In genomic region chr14:60250318-60251035, GRCh38 we compare ENCODE assay signal across 8 cellular contexts. TPM values are rescaled to one million over a fixed set of nuclear protein-coding genes. Genes with fewer than 3 reads are reported as not detected.
DNase-seq lines count a peak whose midpoint lies in the region; ATAC-seq and TF ChIP-seq lines count a peak whose summit lies in the region.

No MANE protein-coding gene starts in this region.

- peak overlapping the region; percentile 79 for H3K4me3 Mint-ChIP-seq in activated CD4-positive, alpha-beta T cell treated with anti-CD3 and anti-CD28 coated beads, Interleukin-2, amount 10 ng/mL, durations not matched to agents 7 days and 5 days

- no peaks in the 10 kb centered on the region for H3K9me3 ChIP-seq in muscle layer of colon (ENCODE audit: low read length)

- no peak for TF ChIP-seq CTCF in coronary artery (IDR thresholded peaks at IDR 0.05)

- H3K9ac ChIP-seq in muscle layer of colon (ENCODE audit: low read length), result peak overlapping the region; percentile 69

- no peaks in the 10 kb centered on the region for H3K27me3 ChIP-seq in muscle layer of colon (ENCODE audit: control insufficient read depth in 1 of 2, insufficient read depth in 2 of 2, low read length in 2 of 2)

- no peak for ATAC-seq in GM21360 (IDR thresholded peaks at IDR 0.05; ENCODE audit: unreplicated experiment)

- peak overlapping the region; percentile 93 for H3K4me3 ChIP-seq in coronary artery
- H3K4me3 ChIP-seq in muscle layer of colon (ENCODE audit: low read depth in 1 of 2, low read length in 2 of 2), result peak overlapping the region; percentile 52 to 87

- peaks cover 22% of the 10 kb centered on the region for H3K36me3 Mint-ChIP-seq in activated CD4-positive, alpha-beta T cell treated with anti-CD3 and anti-CD28 coated beads, Interleukin-2, amount 10 ng/mL, durations not matched to agents 7 days and 5 days (ENCODE audit: low read depth)

- H3K27ac Mint-ChIP-seq in activated CD4-positive, alpha-beta T cell treated with anti-CD3 and anti-CD28 coated beads, Interleukin-2, amount 10 ng/mL, durations not matched to agents 7 days and 5 days, result peak overlapping the region; percentile 71

- POLR2A ChIA-PET in activated CD4-positive, alpha-beta T cell treated with anti-CD3 and anti-CD28 coated beads, Interleukin-2, amount 10 ng/mL, durations not matched to agents 7 days and 5 days (lab: Charles Lee), result no interaction called here

- CTCF ChIA-PET in activated CD4-positive, alpha-beta T cell treated with anti-CD3 and anti-CD28 coated beads, Interleukin-2, amount 10 ng/mL, durations not matched to agents 7 days and 5 days (lab: Charles Lee), result interaction anchor here (0.8 kb wide), 1 partner anchor 81 kb away, joined by 3 read pairs; no protein-coding TSS in a partner anchor

- peaks cover 58% of the 10 kb centered on the region for H3K4me1 Mint-ChIP-seq in activated CD4-positive, alpha-beta T cell treated with anti-CD3 and anti-CD28 coated beads, Interleukin-2, amount 10 ng/mL, durations not matched to agents 7 days and 5 days

- no peaks in the 10 kb centered on the region for H3K27me3 Mint-ChIP-seq in activated CD4-positive, alpha-beta T cell treated with anti-CD3 and anti-CD28 coated beads, Interleukin-2, amount 10 ng/mL, durations not matched to agents 7 days and 5 days

- no peaks in the 10 kb centered on the region for H3K36me3 ChIP-seq in muscle layer of colon (ENCODE audit: insufficient read depth, low read length)

- H3K9me3 Mint-ChIP-seq in activated CD4-positive, alpha-beta T cell treated with anti-CD3 and anti-CD28 coated beads, Interleukin-2, amount 10 ng/mL, durations not matched to agents 7 days and 5 days, result peaks cover 3% of the 10 kb centered on the region

- H3K27ac ChIP-seq in coronary artery (peak overlapping the region; percentile 97 to 100), muscle layer of colon (ENCODE audit: low read depth, low read length) (peak overlapping the region; percentile 21)

- DNase-seq in activated CD4-positive, alpha-beta T cell treated with anti-CD3 and anti-CD28 coated beads, Interleukin-2, amount 10 ng/mL, durations not matched to agents 7 days and 5 days, result no peak
- no peak for DNase-seq in activated CD4-positive, alpha-beta T cell treated with anti-CD3 and anti-CD28 coated beads, Interleukin-2, amount 50 U/mL, for 1 hour
- DNase-seq in NCI-H69 (lab: John Stamatoyannopoulos, UW) (peak; percentile 71), coronary artery (ENCODE audit: low spot score) (no peak), NCI-H1417 (lab: John Stamatoyannopoulos, UW) (no peak), T1000 (lab: John Stamatoyannopoulos, UW) (no peak)

- peaks cover 33% of the 10 kb centered on the region for H3K4me1 ChIP-seq in muscle layer of colon (ENCODE audit: insufficient read depth, low read length)

RNA-seq across cellular contexts. Expression of gene PPM1A, which starts 1.5 kb away (rescaled TPM):
- total RNA-seq in activated CD4-positive, alpha-beta T cell treated with anti-CD3 and anti-CD28 coated beads, Interleukin-2, amount 10 ng/mL, durations not matched to agents 7 days and 5 days, result 10 to 100 TPM; 48.9 to 53.1 TPM
